ENCODE assay signal across 8 cellular contexts in genomic region chr6:36874016-36874442, GRCh38. TPM values are rescaled to one million over a fixed set of nuclear protein-coding genes. Genes with fewer than 3 reads are reported as not detected.
DNase-seq lines count a peak whose midpoint lies in the region; ATAC-seq and TF ChIP-seq lines count a peak whose summit lies in the region.

No MANE protein-coding gene starts in this region.

- no peaks in the 10 kb centered on the region for H3K9me3 ChIP-seq in NT2/D1 (ENCODE audit: insufficient read depth, low read length)

- H3K9ac ChIP-seq in NT2/D1 (ENCODE audit: insufficient read length, low read depth) = peak overlapping the region; percentile 91

- ATAC-seq in natural killer cell treated with Interleukin-12 subunit alpha and Interleukin-12 subunit beta and Interleukin-15 and Interleukin-18, amount 100 ng/mL, for 72 hours = no peak

- H3K9me3 Mint-ChIP-seq in endothelial cell (ENCODE audit: unreplicated experiment) = no peaks in the 10 kb centered on the region
- H3K9me3 Mint-ChIP-seq in natural killer cell treated with Interleukin-12 subunit alpha and Interleukin-12 subunit beta and Interleukin-15 and Interleukin-18, amount 100 ng/mL, for 72 hours = no peaks in the 10 kb centered on the region

- DNase-seq in NT2/D1 (ENCODE audit: low read depth, low spot score) = no peak
- DNase-seq in endothelial cell (ENCODE audit: low spot score) = no peak
- no peak for DNase-seq in natural killer cell treated with Interleukin-12 subunit alpha and Interleukin-12 subunit beta and Interleukin-15 and Interleukin-18, amount 100 ng/mL, for 72 hours (ENCODE audit: low spot score)
- DNase-seq in AG08395 (ENCODE audit: low spot score) = no peak
- no peak for DNase-seq in central memory CD4-positive, alpha-beta T cell
- DNase-seq in mesenteric fat pad (ENCODE audit: low spot score) = no peak
- DNase-seq in activated gamma-delta T cell treated with Interleukin-2 at 50 U/mL for 16 hours = no peak

- H3K36me3 ChIP-seq in NT2/D1 (ENCODE audit: insufficient read depth, insufficient read length, low read length) = peaks cover 44% of the 10 kb centered on the region

- H3K4me1 Mint-ChIP-seq in endothelial cell (ENCODE audit: unreplicated experiment) = peaks cover 16% of the 10 kb centered on the region
- H3K4me1 Mint-ChIP-seq in natural killer cell treated with Interleukin-12 subunit alpha and Interleukin-12 subunit beta and Interleukin-15 and Interleukin-18, amount 100 ng/mL, for 72 hours (ENCODE audit: low read depth in 2 of 2) = peaks cover 21 to 42% of the 10 kb centered on the region in 2 donors

- peak overlapping the region; percentile 99 for H3K4me3 Mint-ChIP-seq in endothelial cell (ENCODE audit: unreplicated experiment)
- peak overlapping the region; percentile 100 for H3K4me3 Mint-ChIP-seq in natural killer cell treated with Interleukin-12 subunit alpha and Interleukin-12 subunit beta and Interleukin-15 and Interleukin-18, amount 100 ng/mL, for 72 hours

- TF ChIP-seq CTCF in endothelial cell (IDR thresholded peaks at IDR 0.05; ENCODE audit: unreplicated experiment) = no peak

- peaks cover 9% of the 10 kb centered on the region for H3K36me3 Mint-ChIP-seq in endothelial cell (ENCODE audit: low read depth, unreplicated experiment)
- H3K36me3 Mint-ChIP-seq in natural killer cell treated with Interleukin-12 subunit alpha and Interleukin-12 subunit beta and Interleukin-15 and Interleukin-18, amount 100 ng/mL, for 72 hours = peaks cover 20% of the 10 kb centered on the region

- no peaks in the 10 kb centered on the region for H3K4me1 ChIP-seq in NT2/D1 (ENCODE audit: insufficient read depth, insufficient read length)

- H3K27ac Mint-ChIP-seq in endothelial cell (ENCODE audit: unreplicated experiment) = peak overlapping the region; percentile 99
- peak overlapping the region; percentile 98 for H3K27ac Mint-ChIP-seq in natural killer cell treated with Interleukin-12 subunit alpha and Interleukin-12 subunit beta and Interleukin-15 and Interleukin-18, amount 100 ng/mL, for 72 hours

- peak overlapping the region; percentile 82 for H3K4me3 ChIP-seq in GM08714 (ENCODE audit: low read length)
- H3K4me3 ChIP-seq in NT2/D1 (ENCODE audit: insufficient read length, low read depth) = peak overlapping the region; percentile 75

- H3K27me3 ChIP-seq in NT2/D1 (ENCODE audit: insufficient read depth, insufficient read length) = no peaks in the 10 kb centered on the region

- no peaks in the 10 kb centered on the region for H3K27me3 Mint-ChIP-seq in endothelial cell (ENCODE audit: unreplicated experiment)
- peaks cover under 1 to 5% of the 10 kb centered on the region in 2 donors for H3K27me3 Mint-ChIP-seq in natural killer cell treated with Interleukin-12 subunit alpha and Interleukin-12 subunit beta and Interleukin-15 and Interleukin-18, amount 100 ng/mL, for 72 hours

RNA-seq across cellular contexts. Expression of gene PPIL1, which starts 0.6 kb away (rescaled TPM):
- total RNA-seq in endothelial cell (ENCODE audit: unreplicated experiment) (33.4 TPM), mesenteric fat pad (21.2 TPM)
- 10 to 100 TPM; 30.3 to 40.8 TPM for total RNA-seq in natural killer cell treated with Interleukin-12 subunit alpha and Interleukin-12 subunit beta and Interleukin-15 and Interleukin-18, amount 100 ng/mL, for 72 hours

RNA-seq across cellular contexts. Expression of gene C6orf89, which starts 11.7 kb away (rescaled TPM):
- total RNA-seq in endothelial cell (ENCODE audit: unreplicated experiment) (43.2 TPM), mesenteric fat pad (61.6 TPM)
- 10 to 100 TPM; 40.4 to 44.4 TPM for total RNA-seq in natural killer cell treated with Interleukin-12 subunit alpha and Interleukin-12 subunit beta and Interleukin-15 and Interleukin-18, amount 100 ng/mL, for 72 hours

RNA-seq across cellular contexts. Expression of gene CPNE5, which starts 34.8 kb away (rescaled TPM):
- total RNA-seq in endothelial cell (ENCODE audit: unreplicated experiment) (24.9 TPM), mesenteric fat pad (2.8 TPM)
- total RNA-seq in natural killer cell treated with Interleukin-12 subunit alpha and Interleukin-12 subunit beta and Interleukin-15 and Interleukin-18, amount 100 ng/mL, for 72 hours = 1 to 10 TPM; 2.9 to 4.0 TPM
